ENCODE assay signal across 9 cellular contexts in genomic region chr2:218717262-218717661, GRCh38. TPM values are rescaled to one million over a fixed set of nuclear protein-coding genes. Genes with fewer than 3 reads are reported as not detected.
DNase-seq lines count a peak whose midpoint lies in the region; ATAC-seq and TF ChIP-seq lines count a peak whose summit lies in the region.
"Had no signal": no experiment of that assay in that cellular context is flagged by ENCODE, and none has a peak within 500 bp of the region (broad histone marks: within the 10 kb centered on the region; RNA-seq: fewer than 3 reads in every experiment).

No MANE protein-coding gene starts in this region.

- ATAC-seq in Panc1 (peak; percentile 72), GM21576 (IDR thresholded peaks at IDR 0.05; ENCODE audit: unreplicated experiment) (no peak)

- DNase-seq in A673 (ENCODE audit: low spot score) = no peak
- DNase-seq in Panc1 (ENCODE audit: low read depth, low spot score) = no peak
- peak; percentile 63 for DNase-seq in hepatocyte (ENCODE audit: low spot score)
- no peak for DNase-seq in T-helper 9 cell
- no peak for DNase-seq in NCI-H1436 (lab: John Stamatoyannopoulos, UW)
- DNase-seq: AML-193, NCI-H2081 treated with DMSO at 0.1 percent for 48 hours, posterior cingulate gyrus had no signal

- H3K27me3 ChIP-seq in A673 (replicated peaks; ENCODE audit: insufficient read depth, low read depth, low read length, poor library complexity) (no peaks in the 10 kb centered on the region), Panc1 (ENCODE audit: control insufficient read depth, insufficient read depth, low read length) (no peaks in the 10 kb centered on the region), hepatocyte (no peaks in the 10 kb centered on the region)

- TF ChIP-seq CTCF in A673 (conservative IDR thresholded peaks at IDR 0.05; ENCODE audit: low read depth, low read length) = no peak
- TF ChIP-seq CTCF in Panc1 (IDR thresholded peaks at IDR 0.05) = no peak
- TF ChIP-seq CTCF in hepatocyte (IDR thresholded peaks at IDR 0.05; ENCODE audit: poor library complexity) = no peak

- BruUV-seq in A673 (replicated peaks; lab: Mats Ljungman, UMichigan) = no TSS peak
- BruUV-seq in Panc1 (replicated peaks; lab: Mats Ljungman, UMichigan) = no TSS peak

- H4K20me1 ChIP-seq in hepatocyte (ENCODE audit: insufficient read depth, poor library complexity, severe bottlenecking) = no peaks in the 10 kb centered on the region

- CTCF ChIA-PET in A673 (lab: Charles Lee) = no interaction called here
- CTCF ChIA-PET in Panc1 (lab: Charles Lee) = interaction anchor here (0.7 to 1.4 kb wide), 2 partner anchors 10 to 159 kb away, joined by 3 read pairs; no protein-coding TSS in a partner anchor

- intact Hi-C loops in A673 (cut with micrococcal nuclease; ENCODE audit: unreplicated experiment) = no loop called here
- intact Hi-C loops in Panc1 (cut with micrococcal nuclease; ENCODE audit: unreplicated experiment) = no loop called here

- H2AFZ ChIP-seq in hepatocyte = no peak overlapping the region

- peaks cover 36% of the 10 kb centered on the region for H3K4me1 ChIP-seq in A673 (ENCODE audit: insufficient read depth, low read length, poor library complexity, severe bottlenecking)
- peaks cover 17% of the 10 kb centered on the region for H3K4me1 ChIP-seq in Panc1 (ENCODE audit: control insufficient read depth, insufficient read depth, low read length)
- H3K4me1 ChIP-seq in hepatocyte (ENCODE audit: insufficient read depth) = peaks cover 3% of the 10 kb centered on the region

- in situ Hi-C loops in Panc1 (cut with HindIII; ENCODE audit: low pct_unique_long_range_greater_than_20kb, low sequenced_read_pairs) = no loop called here

- H3K9me2 ChIP-seq in hepatocyte (replicated peaks; ENCODE audit: insufficient read depth) = no peaks in the 10 kb centered on the region

- H3K4me3 ChIP-seq in A673 (ENCODE audit: low read depth, low read length, poor library complexity, severe bottlenecking) (no peak overlapping the region), Panc1 (ENCODE audit: low read depth in 2 of 2, low read length in 2 of 2) (no peak overlapping the region), hepatocyte (no peak overlapping the region)

- peak overlapping the region; percentile 41 for H3K4me2 ChIP-seq in hepatocyte

- H3K27ac ChIP-seq in A673 (ENCODE audit: low read depth, low read length, poor library complexity, severe bottlenecking) = peak overlapping the region; percentile 23
- H3K27ac ChIP-seq in Panc1 (ENCODE audit: low read length) = no peak overlapping the region
- H3K27ac ChIP-seq in hepatocyte = peak overlapping the region; percentile 64

- POLR2A ChIA-PET in A673 (lab: Charles Lee; ENCODE audit: low non-redundant PET) = interaction anchor here (0.6 kb wide), 1 partner anchor 1427 kb away, joined by 3 read pairs; no protein-coding TSS in a partner anchor
- POLR2A ChIA-PET in Panc1 (lab: Charles Lee) = no interaction called here

- H3K9me3 ChIP-seq in A673 (ENCODE audit: low read depth, low read length, poor library complexity, severe bottlenecking) = no peaks in the 10 kb centered on the region
- no peaks in the 10 kb centered on the region for H3K9me3 ChIP-seq in Panc1 (ENCODE audit: control insufficient read depth, insufficient read depth, low read depth, low read length)
- H3K9me3 ChIP-seq in hepatocyte (ENCODE audit: low read depth) = no peaks in the 10 kb centered on the region

- WGBS in hepatocyte (ENCODE audit: low lambda C conversion rate, missing lambda C conversion rate) = 63% methylated on average over 3 of the region's 3 CpGs

- H3K36me3 ChIP-seq in A673 (ENCODE audit: insufficient read depth, low read length, poor library complexity, severe bottlenecking) (peaks cover 13% of the 10 kb centered on the region), Panc1 (ENCODE audit: control insufficient read depth, insufficient read depth, low read length) (no peaks in the 10 kb centered on the region; the same call in 1 of the 2 replicates), hepatocyte (replicated peaks; ENCODE audit: insufficient read depth, low read depth) (no peaks in the 10 kb centered on the region)

- peaks cover 85% of the 10 kb centered on the region for H3K79me2 ChIP-seq in hepatocyte

RNA-seq across cellular contexts. Expression of gene TTLL4, which starts 6.6 kb away (rescaled TPM):
- total RNA-seq in A673 (2021) = 91.8 and 100 TPM in 2 replicates
- total RNA-seq in Panc1 (2021; ENCODE audit: unreplicated experiment) = 45.6 TPM
- 23.0 TPM for polyA plus RNA-seq in Panc1 (2012; ENCODE audit: insufficient read length)
- total RNA-seq in hepatocyte = 18.2 and 19.8 TPM in 2 replicates
- polyA plus RNA-seq in hepatocyte = 23.7 and 30.2 TPM in 2 replicates

RNA-seq across cellular contexts. Expression of gene STK36, which starts 45.4 kb away (rescaled TPM):
- 69.3 and 73.3 TPM in 2 replicates for total RNA-seq in A673 (2021)
- 48.6 TPM for total RNA-seq in Panc1 (2021; ENCODE audit: unreplicated experiment)
- 32.4 TPM for polyA plus RNA-seq in Panc1 (2012; ENCODE audit: insufficient read length)
- total RNA-seq in hepatocyte = 14.4 and 29.9 TPM in 2 replicates
- 37.2 and 42.7 TPM in 2 replicates for polyA plus RNA-seq in hepatocyte

RNA-seq across cellular contexts. Expression of gene RNF25, which starts 45.5 kb away (rescaled TPM):
- 39.4 TPM in 2 replicates for total RNA-seq in A673 (2021)
- total RNA-seq in Panc1 (2021; ENCODE audit: unreplicated experiment) = 40.4 TPM
- polyA plus RNA-seq in Panc1 (2012; ENCODE audit: insufficient read length) = 62.5 TPM
- 21.0 and 25.9 TPM in 2 replicates for total RNA-seq in hepatocyte
- 32.4 and 32.7 TPM in 2 replicates for polyA plus RNA-seq in hepatocyte

RNA-seq across cellular contexts. Expression of gene BCS1L, which starts 57.8 kb away (rescaled TPM):
- total RNA-seq in A673 (2021) (70.6 and 74.1 TPM in 2 replicates), Panc1 (2021; ENCODE audit: unreplicated experiment) (42.0 TPM), hepatocyte (21.6 and 24.3 TPM in 2 replicates)
- polyA plus RNA-seq in Panc1 (2012; ENCODE audit: insufficient read length) = 32.2 TPM
- polyA plus RNA-seq in hepatocyte = 48.1 and 58.3 TPM in 2 replicates

RNA-seq across cellular contexts. Expression of gene ZNF142, which starts 57.8 kb away (rescaled TPM):
- 53.3 and 65.3 TPM in 2 replicates for total RNA-seq in A673 (2021)
- 31.3 TPM for total RNA-seq in Panc1 (2021; ENCODE audit: unreplicated experiment)
- polyA plus RNA-seq in Panc1 (2012; ENCODE audit: insufficient read length) = 16.4 TPM
- 5.4 and 6.0 TPM in 2 replicates for total RNA-seq in hepatocyte
- polyA plus RNA-seq in hepatocyte = 7.7 and 8.9 TPM in 2 replicates
